ENCODE assay signal across 8 cellular contexts in genomic region chr14:72024043-72024407, GRCh38.
DNase-seq lines count a peak whose midpoint lies in the region; ATAC-seq and TF ChIP-seq lines count a peak whose summit lies in the region.

No MANE protein-coding gene starts in this region.

- H3K27me3 Mint-ChIP-seq in chondrocyte (ENCODE audit: low read depth), result peaks cover 10% of the 10 kb centered on the region

- ATAC-seq in HG03520 (IDR thresholded peaks at IDR 0.05; ENCODE audit: unreplicated experiment), result no peak

- TF ChIP-seq RAD21 in Ishikawa (IDR thresholded peaks at IDR 0.05; ENCODE audit: low read depth), result peak; percentile 42; the same call in 1 of the 2 replicates

- no peaks in the 10 kb centered on the region for H3K4me1 Mint-ChIP-seq in chondrocyte (ENCODE audit: low read depth)

- TF ChIP-seq EP300 in Ishikawa (IDR thresholded peaks at IDR 0.05; ENCODE audit: borderline replicate concordance), result no peak

- no peaks in the 10 kb centered on the region for H3K36me3 Mint-ChIP-seq in chondrocyte (ENCODE audit: low read depth)

- peak; percentile 29 for DNase-seq in DMS153 treated with DMSO at 0.1 percent for 48 hours (lab: John Stamatoyannopoulos, UW; ENCODE audit: unreplicated experiment)
- peak; percentile 1 for DNase-seq in T follicular helper cell (ENCODE audit: low read depth)
- DNase-seq in chondrocyte (ENCODE audit: low spot score), result no peak
- DNase-seq in myocyte (ENCODE audit: low read depth), result peak; percentile 9
- DNase-seq in cerebellum (ENCODE audit: low spot score), result no peak
- no peak for DNase-seq in NCI-H146 treated with DMSO at 0.1 percent for 48 hours (lab: John Stamatoyannopoulos, UW; ENCODE audit: unreplicated experiment)

- no peaks in the 10 kb centered on the region for H3K9me3 Mint-ChIP-seq in chondrocyte (ENCODE audit: low read depth)

- TF ChIP-seq CTCF in chondrocyte (IDR thresholded peaks at IDR 0.05), result peak; percentile 61

- H3K4me3 Mint-ChIP-seq in chondrocyte (ENCODE audit: unreplicated experiment), result no peak overlapping the region

- no peak overlapping the region for H3K27ac Mint-ChIP-seq in chondrocyte (ENCODE audit: unreplicated experiment)

TF ChIP-seq in Ishikawa, 13 proteins besides CTCF, POLR2A, EP300 and RAD21:
- no peak for TF ChIP-seq TEAD4 (IDR thresholded peaks at IDR 0.05)
- no peak for TF ChIP-seq ZBTB7A (IDR thresholded peaks at IDR 0.05; ENCODE audit: low read depth)
- TF ChIP-seq MAX (IDR thresholded peaks at IDR 0.05), result no peak
- no peak for TF ChIP-seq NFIC (IDR thresholded peaks at IDR 0.05)
- TF ChIP-seq USF1 (IDR thresholded peaks at IDR 0.05), result no peak
- no peak for TF ChIP-seq FOXM1 (IDR thresholded peaks at IDR 0.05; ENCODE audit: borderline replicate concordance, low read depth)

Comparison
In these comparisons a context has a peak if more than half of its experiments do, and no peak if none do; other contexts are left out.
1. DNase-seq: peak in DMS153 treated with DMSO at 0.1 percent for 48 hours (single experiment), T follicular helper cell (single experiment) and myocyte (single experiment); none in chondrocyte (single experiment), cerebellum (single experiment) and NCI-H146 treated with DMSO at 0.1 percent for 48 hours (single experiment).